In genomic region chr9:122090981-122091380, GRCh38 we compare ENCODE assay signal across 20 cellular contexts. TPM values are rescaled to one million over a fixed set of nuclear protein-coding genes. Genes with fewer than 3 reads are reported as not detected.
DNase-seq lines count a peak whose midpoint lies in the region; ATAC-seq and TF ChIP-seq lines count a peak whose summit lies in the region.
"Had no signal": no experiment of that assay in that cellular context is flagged by ENCODE, and none has a peak within 500 bp of the region (broad histone marks: within the 10 kb centered on the region; RNA-seq: fewer than 3 reads in every experiment).

No MANE protein-coding gene starts in this region.

- H3K4me3 Mint-ChIP-seq in CD4-positive, CD25-positive, alpha-beta regulatory T cell, result peak overlapping the region; percentile 84 to 96 (median 94)
- peak overlapping the region in 3 of 4 donors; percentile 28 to 94 (median 92) for H3K4me3 Mint-ChIP-seq in IgD-negative memory B cell

- no peak for ATAC-seq in CD4-positive, CD25-positive, alpha-beta regulatory T cell (ENCODE audit: low read depth in 2 of 2)
- ATAC-seq in left lobe of liver, result no peak

- intact Hi-C loops in dorsolateral prefrontal cortex (cut with DNase I) (loop anchor here (10.0 kb wide), 3 partner anchors 174 to 734 kb away; partner anchors contain the start of genes MRRF (in 1 of the 2), PDCL (in 1 of the 2) and RBM18 (in 1 of the 2)), sigmoid colon (cut with DNase I) (loop anchor here (5.0 kb wide), 1 partner anchor 539 kb away; no protein-coding TSS in a partner anchor)

- no peak for TF ChIP-seq POLR2A in sigmoid colon (IDR thresholded peaks at IDR 0.05)

- TF ChIP-seq CTCF in dorsolateral prefrontal cortex (IDR thresholded peaks at IDR 0.05 in 54 of 56, conservative IDR thresholded peaks at IDR 0.05 in 2 of 56; ENCODE audit: low read depth in 1 of 56, partially characterized antibody in 56 of 56) (no peak), sigmoid colon (IDR thresholded peaks at IDR 0.05) (no peak), GM20000 (IDR thresholded peaks at IDR 0.05; ENCODE audit: extremely low read depth, missing control alignments) (no peak)

- peaks cover 11% of the 10 kb centered on the region for H3K36me3 Mint-ChIP-seq in CD4-positive, CD25-positive, alpha-beta regulatory T cell
- H3K36me3 Mint-ChIP-seq in IgD-negative memory B cell, result peaks cover 4% of the 10 kb centered on the region

- peaks cover 7% of the 10 kb centered on the region for H3K27me3 Mint-ChIP-seq in CD4-positive, CD25-positive, alpha-beta regulatory T cell
- H3K27me3 Mint-ChIP-seq in IgD-negative memory B cell, result peaks cover 2% of the 10 kb centered on the region

- H3K27ac ChIP-seq in CD4-positive, CD25-positive, alpha-beta regulatory T cell (ENCODE audit: insufficient read depth, low read length, poor library complexity, severe bottlenecking), result no peak overlapping the region
- peak overlapping the region in 48 of 59 donors; percentile 2 to 98 (median 93) for H3K27ac ChIP-seq in dorsolateral prefrontal cortex
- H3K27ac ChIP-seq in sigmoid colon, result peak overlapping the region in 3 of 4 donors; percentile 90 to 92 (median 92)
- H3K27ac ChIP-seq: C4-2B, SK-N-MC, suprapubic skin had no signal

- no peaks in the 10 kb centered on the region for H3K36me3 ChIP-seq in CD4-positive, CD25-positive, alpha-beta regulatory T cell (ENCODE audit: control insufficient read depth, insufficient read depth, low read length)
- no peaks in the 10 kb centered on the region for H3K36me3 ChIP-seq in sigmoid colon
- H3K36me3 ChIP-seq: suprapubic skin had no signal

- peak overlapping the region in 2 of 3 donors; percentile 34 to 88 for H3K27ac Mint-ChIP-seq in CD4-positive, CD25-positive, alpha-beta regulatory T cell
- no peak overlapping the region for H3K27ac Mint-ChIP-seq in IgD-negative memory B cell
- H3K27ac Mint-ChIP-seq: activated CD4-positive, alpha-beta memory T cell treated with anti-CD3 and anti-CD28 coated beads for 36 hours; progenitor cell of endocrine pancreas had no signal

- H3K9me3 ChIP-seq in CD4-positive, CD25-positive, alpha-beta regulatory T cell (ENCODE audit: control insufficient read depth in 2 of 2, low read length in 2 of 2), result no peaks in the 10 kb centered on the region
- H3K9me3 ChIP-seq in sigmoid colon, result no peaks in the 10 kb centered on the region
- H3K9me3 ChIP-seq: suprapubic skin had no signal

- H3K27me3 ChIP-seq in CD4-positive, CD25-positive, alpha-beta regulatory T cell (ENCODE audit: control insufficient read depth, insufficient read depth, low read length), result peaks cover 2% of the 10 kb centered on the region
- H3K27me3 ChIP-seq in dorsolateral prefrontal cortex (no peaks in the 10 kb centered on the region), sigmoid colon (no peaks in the 10 kb centered on the region)
- H3K27me3 ChIP-seq: suprapubic skin had no signal

- H3K4me1 ChIP-seq in CD4-positive, CD25-positive, alpha-beta regulatory T cell (ENCODE audit: control insufficient read depth, insufficient read depth, low read length, poor library complexity, severe bottlenecking), result peaks cover 21% of the 10 kb centered on the region
- peaks cover 0 to 71% (median 69%) of the 10 kb centered on the region in 4 donors for H3K4me1 ChIP-seq in sigmoid colon

- no peaks in the 10 kb centered on the region for H3K9me3 Mint-ChIP-seq in CD4-positive, CD25-positive, alpha-beta regulatory T cell
- no peaks in the 10 kb centered on the region for H3K9me3 Mint-ChIP-seq in IgD-negative memory B cell
- H3K9me3 Mint-ChIP-seq: activated CD4-positive, alpha-beta memory T cell treated with anti-CD3 and anti-CD28 coated beads for 36 hours had no signal

- peaks cover 13 to 48% (median 29%) of the 10 kb centered on the region in 4 donors for H3K4me1 Mint-ChIP-seq in CD4-positive, CD25-positive, alpha-beta regulatory T cell
- H3K4me1 Mint-ChIP-seq in IgD-negative memory B cell, result peaks cover 20 to 37% (median 32%) of the 10 kb centered on the region in 3 donors

- no peak for TF ChIP-seq EP300 in sigmoid colon (IDR thresholded peaks at IDR 0.05)

- WGBS in sigmoid colon, 2 donors, result 92 to 94% methylated on average over 5 of the region's 5 CpGs

- DNase-seq in CD4-positive, CD25-positive, alpha-beta regulatory T cell, result no peak
- DNase-seq in dorsolateral prefrontal cortex, result peak in 1 of 10 donors; percentile 15
- DNase-seq in sigmoid colon, result no peak
- DNase-seq in GDM1 (lab: John Stamatoyannopoulos, UW), result no peak
- no peak for DNase-seq in SW 1271 (lab: John Stamatoyannopoulos, UW)
- DNase-seq in GM20000 (ENCODE audit: low spot score), result no peak
- no peak for DNase-seq in left lobe of liver (ENCODE audit: low spot score)
- DNase-seq: activated CD4-positive, alpha-beta memory T cell treated with anti-CD3 and anti-CD28 coated beads for 36 hours; EL; GOT3; hippocampal formation; NCI-H1694 treated with DMSO at 0.1 percent for 48 hours; NCI-H510A; OCI-M1; stimulated activated CD4-positive, alpha-beta T cell treated with anti-CD3 and anti-CD28 coated beads, Interleukin-15, amount 100 ng/mL, for 24 hours had no signal

- no peak overlapping the region for H3K4me3 ChIP-seq in CD4-positive, CD25-positive, alpha-beta regulatory T cell (ENCODE audit: low read depth, low read length)
- peak overlapping the region in 58 of 59 donors; percentile 51 to 99 (median 94) for H3K4me3 ChIP-seq in dorsolateral prefrontal cortex
- H3K4me3 ChIP-seq in sigmoid colon, result peak overlapping the region in 2 of 4 donors; percentile 92 to 97
- H3K4me3 ChIP-seq: SK-N-MC had no signal

RNA-seq across cellular contexts. Expression of gene TTLL11, which starts 2.1 kb away (rescaled TPM):
- 3.5 TPM for total RNA-seq in CD4-positive, CD25-positive, alpha-beta regulatory T cell
- polyA plus RNA-seq in CD4-positive, CD25-positive, alpha-beta regulatory T cell, result 1 to 10 TPM; 2.0 to 6.1 (median 4.2) TPM
- polyA plus RNA-seq in IgD-negative memory B cell (6.0 TPM), sigmoid colon (1 to 10 TPM; 4.2 to 7.6 (median 5.6) TPM)
- total RNA-seq in dorsolateral prefrontal cortex (10 to 100 TPM; 39.9 to 86.0 (median 58.2) TPM), sigmoid colon (10 to 100 TPM; 27.6 to 40.7 (median 30.8) TPM), left lobe of liver (2.8 TPM)

Comparison
In these comparisons a context has a peak if more than half of its experiments do, and no peak if none do; other contexts are left out.
1. H3K27ac Mint-ChIP-seq: peak in CD4-positive, CD25-positive, alpha-beta regulatory T cell (2 of 3); none in IgD-negative memory B cell (0 of 3).